ENCODE assay signal across 13 cellular contexts in genomic region chr3:47156418-47156817, GRCh38.
"Had no signal": no experiment of that assay in that cellular context is flagged by ENCODE, and none has a peak within 500 bp of the region (broad histone marks: within the 10 kb centered on the region; RNA-seq: fewer than 3 reads in every experiment).

No MANE protein-coding gene starts in this region.

- ATAC-seq: esophagus mucosa, left lung had no signal

- DNase-seq: activated CD4-positive, CD25-positive, alpha-beta regulatory T cell treated with anti-CD3 and anti-CD28 coated beads, Interleukin-2, amount 50 U/mL, for 72 hours; activated naive CD4-positive, alpha-beta T cell treated with anti-CD3 and anti-CD28 coated beads, Interleukin-2, amount 10 ng/mL, durations not matched to agents 7 days and 5 days; adrenal gland; left lung; mammary epithelial cell; small intestine; stimulated activated CD4-positive, alpha-beta T cell treated with anti-CD3 and anti-CD28 coated beads, Interleukin-4, amount 100 ng/mL, for 24 hours; stimulated activated naive CD4-positive, alpha-beta T cell; tibial artery had no signal

- H3K27me3 Mint-ChIP-seq: activated naive CD4-positive, alpha-beta T cell treated with anti-CD3 and anti-CD28 coated beads, Interleukin-2, amount 10 ng/mL, durations not matched to agents 7 days and 5 days had no signal

- H3K4me3 Mint-ChIP-seq: activated naive CD4-positive, alpha-beta T cell treated with anti-CD3 and anti-CD28 coated beads, Interleukin-2, amount 10 ng/mL, durations not matched to agents 7 days and 5 days had no signal

- H3K27ac Mint-ChIP-seq: activated naive CD4-positive, alpha-beta T cell treated with anti-CD3 and anti-CD28 coated beads, Interleukin-2, amount 10 ng/mL, durations not matched to agents 7 days and 5 days; activated T-helper 2 cell treated with anti-CD3 and anti-CD28 coated beads, Interferon-gamma antibody, Interleukin-2, Interleukin-4, amounts not matched to agents 10 μg/mL and 5 μg/mL and 100 μg/mL, durations not matched to agents 14 hours and 24 hours and 36 hours had no signal

- H3K36me3 ChIP-seq: adrenal gland, cardiac muscle cell, left lung, right atrium auricular region, tibial artery had no signal

- H3K27me3 ChIP-seq: adrenal gland, cardiac muscle cell, left lung, right atrium auricular region, tibial artery had no signal

- H3K4me3 ChIP-seq: adrenal gland, cardiac muscle cell, left lung, right atrium auricular region, tibial artery had no signal

- H3K9me3 ChIP-seq: adrenal gland, left lung, right atrium auricular region, tibial artery had no signal

- H3K27ac ChIP-seq: adrenal gland, cardiac muscle cell, right atrium auricular region, tibial artery had no signal

- H3K9me3 Mint-ChIP-seq: activated naive CD4-positive, alpha-beta T cell treated with anti-CD3 and anti-CD28 coated beads, Interleukin-2, amount 10 ng/mL, durations not matched to agents 7 days and 5 days; activated T-helper 2 cell treated with anti-CD3 and anti-CD28 coated beads, Interferon-gamma antibody, Interleukin-2, Interleukin-4, amounts not matched to agents 10 μg/mL and 5 μg/mL and 100 μg/mL, durations not matched to agents 14 hours and 24 hours and 36 hours had no signal
